ENCODE assay signal across 9 cellular contexts in genomic region chr17:35665662-35666061, GRCh38.
"Had no signal": no experiment of that assay in that cellular context is flagged by ENCODE, and none has a peak within 500 bp of the region (broad histone marks: within the 10 kb centered on the region; RNA-seq: fewer than 3 reads in every experiment).

No MANE protein-coding gene starts in this region.

- ATAC-seq: HCT116 had no signal

- DNase-seq: GOT3, H7, HFFc6, KBM-7 had no signal

- H3K4me3 ChIP-seq: GM23248, HAP-1 had no signal

- H3K4me2 ChIP-seq: KMS-11 had no signal

- H3K27ac ChIP-seq: GM23248, HL-60, KMS-11 had no signal

- H3K9ac ChIP-seq: GM23248, KMS-11 had no signal

- H3K9me3 ChIP-seq: HAP-1 had no signal

- H2AFZ ChIP-seq: GM23248 had no signal
